Comparison of ENCODE assay signal across 1 cellular context in genomic region chr6:118968416-118968815, GRCh38.
TF ChIP-seq lines count a peak whose summit lies in the region.

No MANE protein-coding gene starts in this region.

TF ChIP-seq in HEK293, 187 proteins besides CTCF, POLR2A, EP300 and RAD21 (continued from another document):
- TF ChIP-seq SCRT2 (tag by site-specific recombination; IDR thresholded peaks at IDR 0.05) (no peak), ZSCAN5A (tag by site-specific recombination; IDR thresholded peaks at IDR 0.05) (no peak)
